Comparison of ENCODE assay signal across 3 cellular contexts in genomic region chr3:163382183-163382582, GRCh38.
"Had no signal": no experiment of that assay in that cellular context is flagged by ENCODE, and none has a peak within 500 bp of the region (broad histone marks: within the 10 kb centered on the region; RNA-seq: fewer than 3 reads in every experiment).

No MANE protein-coding gene starts in this region.

- H3K4me3 ChIP-seq: GM12878 had no signal

- DNase-seq: GDM1, GF-D8 had no signal
